Comparison of ENCODE assay signal across 27 cellular contexts in genomic region chrX:109578916-109579315, GRCh38. TPM values are rescaled to one million over a fixed set of nuclear protein-coding genes. Genes with fewer than 3 reads are reported as not detected.
"Had no signal": no experiment of that assay in that cellular context is flagged by ENCODE, and none has a peak within 500 bp of the region (broad histone marks: within the 10 kb centered on the region; RNA-seq: fewer than 3 reads in every experiment).

No MANE protein-coding gene starts in this region.

- H3K27me3 Mint-ChIP-seq: stimulated activated memory B cell treated with anti-CD40 and anti-IgM and Interleukin-4, amounts not matched to agents 10 μg/mL and 1 μg/mL and 100 μg/mL, for 72 hours; stimulated activated naive CD8-positive, alpha-beta T cell treated with anti-CD3 and anti-CD28 coated beads, Interleukin-15, amount 100 ng/mL, for 72 hours; type B pancreatic cell had no signal

- ATAC-seq: mucosa of descending colon; naive thymus-derived CD4-positive, alpha-beta T cell; natural killer cell treated with Interleukin-12 subunit alpha and Interleukin-12 subunit beta and Interleukin-15 and Interleukin-18, amount 100 ng/mL, for 72 hours; right cardiac atrium; stimulated activated memory B cell treated with anti-CD40 and anti-IgM and Interleukin-4, amounts not matched to agents 10 μg/mL and 1 μg/mL and 100 μg/mL, for 72 hours; stimulated activated naive CD8-positive, alpha-beta T cell treated with anti-CD3 and anti-CD28 coated beads, Interleukin-15, amount 100 ng/mL, for 72 hours had no signal

- H2AFZ ChIP-seq: hepatocyte had no signal

- H3K36me3 ChIP-seq: left ventricle myocardium inferior, ovary, sigmoid colon, tibial nerve, uterus had no signal

- H3K36me3 Mint-ChIP-seq: mesothelial cell of epicardium; naive thymus-derived CD4-positive, alpha-beta T cell; natural killer cell treated with Interleukin-12 subunit alpha and Interleukin-12 subunit beta and Interleukin-15 and Interleukin-18, amount 100 ng/mL, for 72 hours; stimulated activated memory B cell treated with anti-CD40 and anti-IgM and Interleukin-4, amounts not matched to agents 10 μg/mL and 1 μg/mL and 100 μg/mL, for 72 hours had no signal

- H3K4me3 Mint-ChIP-seq: mesothelial cell of epicardium; naive thymus-derived CD4-positive, alpha-beta T cell; natural killer cell treated with Interleukin-12 subunit alpha and Interleukin-12 subunit beta and Interleukin-15 and Interleukin-18, amount 100 ng/mL, for 72 hours; stimulated activated memory B cell treated with anti-CD40 and anti-IgM and Interleukin-4, amounts not matched to agents 10 μg/mL and 1 μg/mL and 100 μg/mL, for 72 hours; stimulated activated naive CD8-positive, alpha-beta T cell treated with anti-CD3 and anti-CD28 coated beads, Interleukin-15, amount 100 ng/mL, for 72 hours; type B pancreatic cell had no signal

- H3K27ac ChIP-seq: hepatocyte, left ventricle myocardium inferior, ovary, sigmoid colon, tibial nerve, uterus had no signal

- H3K9me3 ChIP-seq: left ventricle myocardium inferior, mucosa of descending colon, ovary, sigmoid colon, tibial nerve, uterus had no signal

- H3K9me3 Mint-ChIP-seq: natural killer cell treated with Interleukin-12 subunit alpha and Interleukin-12 subunit beta and Interleukin-15 and Interleukin-18, amount 100 ng/mL, for 72 hours; stimulated activated memory B cell treated with anti-CD40 and anti-IgM and Interleukin-4, amounts not matched to agents 10 μg/mL and 1 μg/mL and 100 μg/mL, for 72 hours; stimulated activated naive CD8-positive, alpha-beta T cell treated with anti-CD3 and anti-CD28 coated beads, Interleukin-15, amount 100 ng/mL, for 72 hours had no signal

- H3K27me3 ChIP-seq: hepatocyte, ovary, sigmoid colon, uterus had no signal

- H3K4me3 ChIP-seq: hepatocyte, left ventricle myocardium inferior, lung, mucosa of descending colon, ovary, sigmoid colon, smooth muscle cell, tibial nerve, uterus had no signal

- DNase-seq: islet precursor cell; left ventricle myocardium inferior; mesendoderm; mucosa of descending colon; naive thymus-derived CD4-positive, alpha-beta T cell; ovary; retina; right cardiac atrium; sigmoid colon; stimulated activated CD4-positive, alpha-beta T cell treated with anti-CD3 and anti-CD28 coated beads, Interleukin-1b, Interleukin-23, amount 100 ng/mL, for 48 hours; stimulated activated CD4-positive, alpha-beta T cell treated with anti-CD3 and anti-CD28 coated beads, Interleukin-2, amount 100 ng/mL, for 48 hours; stimulated activated CD4-positive, alpha-beta T cell treated with anti-CD3 and anti-CD28 coated beads, Interleukin-4, amount 100 ng/mL, for 4 hours; stimulated activated CD8-positive, alpha-beta memory T cell treated with anti-CD3 and anti-CD28 coated beads, Interleukin-4, amount 100 ng/mL, for 48 hours; stimulated activated naive CD4-positive, alpha-beta T cell treated with Interleukin-2 at 50 U/mL for 16 hours; stimulated activated naive CD8-positive, alpha-beta T cell treated with anti-CD3 and anti-CD28 coated beads, Interleukin-15, amount 100 ng/mL, for 72 hours; substantia nigra; uterus had no signal

- H3K27ac Mint-ChIP-seq: mesothelial cell of epicardium; naive thymus-derived CD4-positive, alpha-beta T cell; natural killer cell treated with Interleukin-12 subunit alpha and Interleukin-12 subunit beta and Interleukin-15 and Interleukin-18, amount 100 ng/mL, for 72 hours; progenitor cell of endocrine pancreas; stimulated activated memory B cell treated with anti-CD40 and anti-IgM and Interleukin-4, amounts not matched to agents 10 μg/mL and 1 μg/mL and 100 μg/mL, for 72 hours; type B pancreatic cell had no signal

- H3K4me1 ChIP-seq: left ventricle myocardium inferior, sigmoid colon, tibial nerve, uterus had no signal

- H3K79me2 ChIP-seq: hepatocyte had no signal

- H3K4me1 Mint-ChIP-seq: mesothelial cell of epicardium; naive thymus-derived CD4-positive, alpha-beta T cell; stimulated activated memory B cell treated with anti-CD40 and anti-IgM and Interleukin-4, amounts not matched to agents 10 μg/mL and 1 μg/mL and 100 μg/mL, for 72 hours; stimulated activated naive CD8-positive, alpha-beta T cell treated with anti-CD3 and anti-CD28 coated beads, Interleukin-15, amount 100 ng/mL, for 72 hours had no signal

- H3K4me2 ChIP-seq: hepatocyte, smooth muscle cell had no signal

RNA-seq across cellular contexts. Expression of gene KCNE5, which starts 46.1 kb away (rescaled TPM):
- total RNA-seq: kidney epithelial cell, left ventricle myocardium inferior, mucosa of descending colon, smooth muscle cell had no signal
- polyA plus RNA-seq: naive thymus-derived CD4-positive, alpha-beta T cell; sigmoid colon had no signal
